Comparison of ENCODE assay signal across 1 cellular context in genomic region chr14:65228956-65229355, GRCh38.
TF ChIP-seq lines count a peak whose summit lies in the region.

No MANE protein-coding gene starts in this region.

TF ChIP-seq in GM23338, 12 proteins besides CTCF, POLR2A, EP300 and RAD21 (continued from another document):
- TF ChIP-seq REST (IDR thresholded peaks at IDR 0.05; ENCODE audit: unreplicated experiment) (no peak), ZNF331 (CRISPR knock-in tag; IDR thresholded peaks at IDR 0.05; ENCODE audit: low read depth) (no peak), POLR2AphosphoS5 (IDR thresholded peaks at IDR 0.05; ENCODE audit: low read depth) (no peak), EZH2 (IDR thresholded peaks at IDR 0.05; ENCODE audit: low read depth, unreplicated experiment) (no peak), EZH2phosphoT487 (IDR thresholded peaks at IDR 0.05; ENCODE audit: unreplicated experiment) (no peak), STAT1 (IDR thresholded peaks at IDR 0.05; ENCODE audit: unreplicated experiment) (no peak), JUNB (IDR thresholded peaks at IDR 0.05; ENCODE audit: unreplicated experiment) (no peak)
